Comparison of ENCODE assay signal across 1 cellular context in genomic region chr2:182713611-182714010, GRCh38.
TF ChIP-seq lines count a peak whose summit lies in the region.

No MANE protein-coding gene starts in this region.

TF ChIP-seq in H1, 55 proteins besides CTCF, POLR2A, EP300 and RAD21 (continued from another document):
- TF ChIP-seq RBBP5 (IDR thresholded peaks at IDR 0.05; ENCODE audit: borderline replicate concordance, low read depth, low read length) (no peak), TAF7 (optimal IDR thresholded peaks at IDR 0.05; ENCODE audit: borderline replicate concordance, low read depth, low read length) (no peak), SIRT6 (IDR thresholded peaks at IDR 0.05; ENCODE audit: low read length) (no peak), RXRA (IDR thresholded peaks at IDR 0.05; ENCODE audit: insufficient read depth, low read depth, low read length) (no peak), SIN3A (conservative IDR thresholded peaks at IDR 0.05 in 1 of 2, IDR thresholded peaks at IDR 0.05 in 1 of 2; ENCODE audit: low read depth in 1 of 2, low read length in 2 of 2) (no peak), HDAC6 (IDR thresholded peaks at IDR 0.05; ENCODE audit: low read depth, low read length) (no peak)
